In the genomic region with DNA sequence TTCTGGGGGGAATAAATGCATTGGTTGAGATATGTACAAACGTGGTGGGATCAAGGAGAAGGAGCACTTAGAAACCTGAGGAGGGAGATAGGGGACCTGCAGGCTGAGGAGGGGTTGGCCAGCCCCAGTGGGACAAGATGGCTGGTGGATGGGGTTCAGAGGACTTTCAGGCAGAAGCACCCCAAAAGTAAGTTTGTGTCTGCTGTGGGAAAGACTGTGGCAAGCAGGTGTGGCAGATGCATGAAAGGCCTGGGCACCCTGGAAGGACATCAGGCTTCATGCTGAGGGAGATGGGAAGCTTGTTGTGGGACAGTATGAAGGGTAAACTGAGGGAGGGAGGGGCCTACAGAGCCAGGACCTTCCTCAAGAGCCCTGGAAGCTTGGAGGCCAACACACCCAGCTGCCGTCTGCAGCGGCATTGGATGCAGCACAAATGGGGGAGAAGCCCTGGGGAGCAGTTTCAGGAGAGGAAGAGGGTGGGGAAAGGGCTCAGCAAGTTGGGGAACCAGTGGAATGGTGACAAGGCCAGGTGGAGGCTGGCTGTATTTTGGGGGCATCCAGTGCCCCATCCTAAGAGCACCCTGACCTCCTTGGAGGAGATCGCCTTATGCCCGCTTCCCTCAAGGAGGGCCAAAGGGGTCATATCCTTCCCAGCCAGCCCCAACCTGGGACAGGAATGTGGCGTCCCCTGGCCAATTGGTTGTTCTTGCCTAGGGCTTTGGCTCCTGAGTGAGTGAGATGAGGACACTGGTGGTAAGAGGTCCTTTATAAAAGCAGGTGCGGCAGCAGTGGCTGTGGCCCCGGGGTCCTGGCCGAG, we compare ENCODE assay signal across 12 cellular contexts. TPM values are rescaled to one million over a fixed set of nuclear protein-coding genes. Genes with fewer than 3 reads are reported as not detected.
A peak's percentile ranks its signal among the peaks of the same experiment; 100 is the strongest.
DNase-seq lines count a peak whose midpoint lies in the region; ATAC-seq and TF ChIP-seq lines count a peak whose summit lies in the region.
"Had no signal": no experiment of that assay in that cellular context is flagged by ENCODE, and none has a peak within 500 bp of the region (broad histone marks: within the 10 kb centered on the region; RNA-seq: fewer than 3 reads in every experiment).

No MANE protein-coding gene starts in this region.

- intact Hi-C loops in lower lobe of right lung (cut with DNase I), result no loop called here
- intact Hi-C loops in spleen (cut with DNase I; ENCODE audit: low total_unique reads), result no loop called here

- H3K4me3 ChIP-seq in BLaER1 treated with 17β-estradiol and CSF1 and Interleukin-3, amounts not matched to agents 10 nM and 100 nM, result no peak overlapping the region
- H3K4me3 ChIP-seq in lower lobe of right lung (no peak overlapping the region), spleen (no peak overlapping the region)

- H4K20me1 ChIP-seq in BLaER1 treated with 17β-estradiol and CSF1 and Interleukin-3, amounts not matched to agents 10 nM and 100 nM, result no peaks in the 10 kb centered on the region

- no peak for DNase-seq in caudate nucleus (lab: John Stamatoyannopoulos, UW)
- no peak for DNase-seq in lower lobe of right lung
- peak; percentile 41 for DNase-seq in spleen
- no peak for DNase-seq in activated naive CD4-positive, alpha-beta T cell treated with anti-CD3 and anti-CD28 coated beads, Interleukin-2, amount 50 U/mL, for 16 hours
- DNase-seq in activated CD8-positive, alpha-beta memory T cell treated with anti-CD3 and anti-CD28 coated beads, Interleukin-2, amount 50 U/mL, for 4 hours, result no peak
- DNase-seq in T-helper 2 cell treated with Interferon-gamma antibody and Interleukin-4, amounts not matched to agents 5 μg/mL and 100 μg/mL, for 36 hours (ENCODE audit: low spot score), result no peak
- DNase-seq: CD4-positive, CD25-positive, alpha-beta regulatory T cell; hippocampal formation; NCI-H1694 treated with DMSO at 0.1 percent for 48 hours had no signal

- ATAC-seq in lower lobe of right lung (no peak), GM18517 (IDR thresholded peaks at IDR 0.05; ENCODE audit: unreplicated experiment) (no peak)

- H3K9me3 Mint-ChIP-seq in T-helper 2 cell treated with Interferon-gamma antibody and Interleukin-4, amounts not matched to agents 5 μg/mL and 100 μg/mL, for 36 hours, result no peaks in the 10 kb centered on the region
- H3K9me3 Mint-ChIP-seq: CD4-positive, CD25-positive, alpha-beta regulatory T cell; memory B cell had no signal

- 63 to 86% (median 80%) methylated on average over 9 of the region's 9 CpGs for WGBS in spleen, 5 donors

- H3K4me2 ChIP-seq in BLaER1 treated with 17β-estradiol and CSF1 and Interleukin-3, amounts not matched to agents 10 nM and 100 nM, result peak overlapping the region in 7 of 11 experiments; percentile 50 to 79 (median 64); a peak in 6 of 22 replicates

- H3K4me1 Mint-ChIP-seq in T-helper 2 cell treated with Interferon-gamma antibody and Interleukin-4, amounts not matched to agents 5 μg/mL and 100 μg/mL, for 36 hours (ENCODE audit: low read depth), result no peaks in the 10 kb centered on the region
- H3K4me1 Mint-ChIP-seq: CD4-positive, CD25-positive, alpha-beta regulatory T cell; memory B cell had no signal

- TF ChIP-seq CTCF in lower lobe of right lung (IDR thresholded peaks at IDR 0.05) (no peak), spleen (IDR thresholded peaks at IDR 0.05 in 8 of 11, conservative IDR thresholded peaks at IDR 0.05 in 3 of 11) (no peak)

- no peak overlapping the region for H3K27ac ChIP-seq in BLaER1 treated with 17β-estradiol and CSF1 and Interleukin-3, amounts not matched to agents 10 nM and 100 nM
- H3K27ac ChIP-seq in caudate nucleus (ENCODE audit: low read depth, low read length) (peak overlapping the region; percentile 26), lower lobe of right lung (peak overlapping the region; percentile 64), spleen (peak overlapping the region in 7 of 8 donors; percentile 48 to 78 (median 68))

- no peaks in the 10 kb centered on the region for H3K27me3 Mint-ChIP-seq in T-helper 2 cell treated with Interferon-gamma antibody and Interleukin-4, amounts not matched to agents 5 μg/mL and 100 μg/mL, for 36 hours (ENCODE audit: low read depth)
- H3K27me3 Mint-ChIP-seq: CD4-positive, CD25-positive, alpha-beta regulatory T cell; memory B cell had no signal

- no peaks in the 10 kb centered on the region for H3K36me3 Mint-ChIP-seq in T-helper 2 cell treated with Interferon-gamma antibody and Interleukin-4, amounts not matched to agents 5 μg/mL and 100 μg/mL, for 36 hours (ENCODE audit: low read depth)
- H3K36me3 Mint-ChIP-seq: CD4-positive, CD25-positive, alpha-beta regulatory T cell; memory B cell had no signal

- H3K9me3 ChIP-seq in BLaER1 treated with 17β-estradiol and CSF1 and Interleukin-3, amounts not matched to agents 10 nM and 100 nM (replicated peaks in 1 of 11), result peaks cover 0 to 4% (median 0%) of the 10 kb centered on the region in 11 experiments; a peak in 1 of 22 replicates
- H3K9me3 ChIP-seq in lower lobe of right lung, result no peaks in the 10 kb centered on the region
- no peaks in the 10 kb centered on the region for H3K9me3 ChIP-seq in spleen

- H3K4me3 Mint-ChIP-seq in T-helper 2 cell treated with Interferon-gamma antibody and Interleukin-4, amounts not matched to agents 5 μg/mL and 100 μg/mL, for 36 hours, result no peak overlapping the region
- H3K4me3 Mint-ChIP-seq: CD4-positive, CD25-positive, alpha-beta regulatory T cell; memory B cell had no signal

- peaks cover 21 to 28% (median 25%) of the 10 kb centered on the region in 10 experiments for H3K4me1 ChIP-seq in BLaER1 treated with 17β-estradiol and CSF1 and Interleukin-3, amounts not matched to agents 10 nM and 100 nM
- H3K4me1 ChIP-seq in lower lobe of right lung (peaks cover 22% of the 10 kb centered on the region), spleen (peaks cover 0 to 30% (median 13%) of the 10 kb centered on the region in 6 donors)

- H3K27ac Mint-ChIP-seq in T-helper 2 cell treated with Interferon-gamma antibody and Interleukin-4, amounts not matched to agents 5 μg/mL and 100 μg/mL, for 36 hours, result no peak overlapping the region
- H3K27ac Mint-ChIP-seq: memory B cell had no signal

- H3K9ac ChIP-seq in BLaER1 treated with 17β-estradiol and CSF1 and Interleukin-3, amounts not matched to agents 10 nM and 100 nM, result no peak overlapping the region

- H3K27me3 ChIP-seq in BLaER1 treated with 17β-estradiol and CSF1 and Interleukin-3, amounts not matched to agents 10 nM and 100 nM, result no peaks in the 10 kb centered on the region
- H3K27me3 ChIP-seq in lower lobe of right lung (ENCODE audit: low read depth) (no peaks in the 10 kb centered on the region), spleen (replicated peaks in 1 of 7) (no peaks in the 10 kb centered on the region)

- TF ChIP-seq POLR2A in spleen (IDR thresholded peaks at IDR 0.05), result no peak

- H3K36me3 ChIP-seq in BLaER1 treated with 17β-estradiol and CSF1 and Interleukin-3, amounts not matched to agents 10 nM and 100 nM, result no peaks in the 10 kb centered on the region
- H3K36me3 ChIP-seq in lower lobe of right lung, result no peaks in the 10 kb centered on the region
- no peaks in the 10 kb centered on the region for H3K36me3 ChIP-seq in spleen

RNA-seq across cellular contexts. Expression of a gene that starts 20.8 kb away (rescaled TPM):
- total RNA-seq in lower lobe of right lung (331 TPM), spleen (100 to 1,000 TPM; 250 to 482 (median 319) TPM)
- 100 to 1,000 TPM; 107 to 225 (median 149) TPM for polyA plus RNA-seq in spleen

Comparison
In these comparisons a context has a peak if more than half of its experiments do, and no peak if none do; other contexts are left out.
1. H3K27ac ChIP-seq: peak in caudate nucleus (single experiment), lower lobe of right lung (single experiment) and spleen (7 of 8); none in BLaER1 treated with 17β-estradiol and CSF1 and Interleukin-3, amounts not matched to agents 10 nM and 100 nM (0 of 11).